In the genomic region with DNA sequence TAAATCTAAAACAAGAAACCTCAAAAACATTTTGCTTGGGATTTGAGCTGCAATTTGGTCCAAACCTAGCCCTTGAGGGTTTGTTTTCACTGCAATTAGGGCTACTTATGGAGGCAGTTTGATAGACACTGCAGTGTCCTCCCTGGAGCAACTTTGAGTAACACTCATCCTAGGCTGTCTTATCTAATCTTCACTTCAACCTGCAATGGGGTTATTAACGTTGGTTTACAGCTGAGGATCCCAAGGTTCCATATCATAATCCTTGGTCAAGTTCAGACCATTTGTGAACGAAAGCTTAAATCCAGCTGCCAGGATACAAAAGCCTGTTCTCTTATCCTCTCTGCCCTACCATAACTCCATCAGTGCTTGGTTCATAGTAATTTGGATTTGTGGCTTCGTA, we compare ENCODE assay signal across 13 cellular contexts.
"Had no signal": no experiment of that assay in that cellular context is flagged by ENCODE, and none has a peak within 500 bp of the region (broad histone marks: within the 10 kb centered on the region; RNA-seq: fewer than 3 reads in every experiment).

No MANE protein-coding gene starts in this region.

- H3K27me3 Mint-ChIP-seq: stimulated activated naive B cell treated with anti-CD40 and anti-IgM and Interleukin-4, amounts not matched to agents 10 μg/mL and 1 μg/mL and 100 μg/mL, for 72 hours; T-cell had no signal

- H3K4me3 Mint-ChIP-seq: activated naive CD8-positive, alpha-beta T cell treated with anti-CD3 and anti-CD28 coated beads, Interleukin-2, amount 50 U/mL, for 24 hours; stimulated activated naive B cell treated with anti-CD40 and anti-IgM and Interleukin-4, amounts not matched to agents 10 μg/mL and 1 μg/mL and 100 μg/mL, for 72 hours; T-cell had no signal

- H3K27me3 ChIP-seq: colonic mucosa, pancreas, tibial nerve had no signal

- H3K4me3 ChIP-seq: lung, tibial nerve had no signal

- ATAC-seq: activated naive CD8-positive, alpha-beta T cell treated with anti-CD3 and anti-CD28 coated beads, Interleukin-2, amount 50 U/mL, for 24 hours; left cardiac atrium; pancreas; stimulated activated naive B cell treated with anti-CD40 and anti-IgM and Interleukin-4, amounts not matched to agents 10 μg/mL and 1 μg/mL and 100 μg/mL, for 72 hours; T-cell had no signal

- H3K27ac Mint-ChIP-seq: activated naive CD8-positive, alpha-beta T cell treated with anti-CD3 and anti-CD28 coated beads, Interleukin-2, amount 50 U/mL, for 24 hours; T-cell had no signal

- H3K36me3 ChIP-seq: colonic mucosa, pancreas, tibial nerve, WERI-Rb-1 had no signal

- H3K9me3 Mint-ChIP-seq: activated naive CD8-positive, alpha-beta T cell treated with anti-CD3 and anti-CD28 coated beads, Interleukin-2, amount 50 U/mL, for 24 hours; stimulated activated naive B cell treated with anti-CD40 and anti-IgM and Interleukin-4, amounts not matched to agents 10 μg/mL and 1 μg/mL and 100 μg/mL, for 72 hours; T-cell had no signal

- H3K27ac ChIP-seq: colonic mucosa, tibial nerve, WERI-Rb-1 had no signal

- H3K9me3 ChIP-seq: colonic mucosa, pancreas, tibial nerve had no signal

- DNase-seq: activated CD4-positive, alpha-beta T cell treated with anti-CD3 and anti-CD28 coated beads for 48 hours; activated naive CD4-positive, alpha-beta T cell treated with Interleukin-2 at 50 U/mL for 16 hours; activated naive CD8-positive, alpha-beta T cell treated with anti-CD3 and anti-CD28 coated beads, Interleukin-2, amount 50 U/mL, for 24 hours; colonic mucosa; effector CD8-positive, alpha-beta T cell; left cardiac atrium; stimulated activated naive B cell treated with anti-CD40 and anti-IgM and Interleukin-4, amounts not matched to agents 10 μg/mL and 1 μg/mL and 100 μg/mL, for 72 hours; T-cell; T1000; WERI-Rb-1 had no signal
